18 cellular contexts compared by ENCODE assay signal in genomic region chr17:44780845-44781480, GRCh38. TPM values are rescaled to one million over a fixed set of nuclear protein-coding genes. Genes with fewer than 3 reads are reported as not detected.
DNase-seq lines count a peak whose midpoint lies in the region; ATAC-seq and TF ChIP-seq lines count a peak whose summit lies in the region.
"Had no signal": no experiment of that assay in that cellular context is flagged by ENCODE, and none has a peak within 500 bp of the region (broad histone marks: within the 10 kb centered on the region; RNA-seq: fewer than 3 reads in every experiment).

No MANE protein-coding gene starts in this region.

- 91 to 97% methylated on average over 12 to 14 of the region's 14 CpGs for WGBS in endodermal cell (ENCODE audit: insufficient coverage in 1 of 2, insufficient read length in 1 of 2), 2 experiments
- 86 to 92% methylated on average over 4 to 14 of the region's 14 CpGs for WGBS in testis, 2 donors

- intact Hi-C loops in testis (cut with DNase I; ENCODE audit: low total_unique reads), result no loop called here

- no peaks in the 10 kb centered on the region for H4K20me1 ChIP-seq in GM23338 (replicated peaks; ENCODE audit: insufficient read depth)

- H3K9me2 ChIP-seq in GM23338 (ENCODE audit: insufficient read depth), result no peaks in the 10 kb centered on the region

- no peak for TF ChIP-seq CTCF in GM23338 (conservative IDR thresholded peaks at IDR 0.05; ENCODE audit: low read depth in 2 of 2)
- no peak for TF ChIP-seq CTCF in endodermal cell (conservative IDR thresholded peaks at IDR 0.05)
- TF ChIP-seq CTCF in testis (IDR thresholded peaks at IDR 0.05), result no peak

- H3K27me3 Mint-ChIP-seq in GM23338 (ENCODE audit: insufficient read depth, low read depth, poor library complexity), result peaks cover 31% of the 10 kb centered on the region
- H3K27me3 Mint-ChIP-seq in endodermal cell (ENCODE audit: insufficient read depth), result peaks cover 27% of the 10 kb centered on the region

- H3K4me3 Mint-ChIP-seq in GM23338 (no peak overlapping the region; the same call in 2 of the 3 replicates), endodermal cell (no peak overlapping the region)

- TF ChIP-seq POLR2A in testis (IDR thresholded peaks at IDR 0.05), result no peak

- H3K36me3 ChIP-seq in GM23338 (ENCODE audit: insufficient read depth), result no peaks in the 10 kb centered on the region
- no peaks in the 10 kb centered on the region for H3K36me3 ChIP-seq in endodermal cell (ENCODE audit: control insufficient read depth, insufficient read depth, low read length)
- no peaks in the 10 kb centered on the region for H3K36me3 ChIP-seq in muscle layer of colon (ENCODE audit: insufficient read depth, low read length)
- no peaks in the 10 kb centered on the region for H3K36me3 ChIP-seq in testis (ENCODE audit: low read depth, missing control alignments)
- H3K36me3 ChIP-seq: breast epithelium had no signal

- peak overlapping the region; percentile 63; the same call in 1 of the 2 replicates for H3K4me2 ChIP-seq in GM23338

- H3K27ac ChIP-seq in GM23338 (ENCODE audit: low read depth) (no peak overlapping the region), endodermal cell (ENCODE audit: low read depth, low read length) (no peak overlapping the region), muscle layer of colon (ENCODE audit: low read depth, low read length) (peak overlapping the region; percentile 77), testis (no peak overlapping the region)

- H3K4me3 ChIP-seq in GM23338 (no peak overlapping the region), endodermal cell (ENCODE audit: low read length) (no peak overlapping the region), muscle layer of colon (ENCODE audit: low read depth in 1 of 2, low read length in 2 of 2) (no peak overlapping the region), testis (no peak overlapping the region)
- H3K4me3 ChIP-seq: breast epithelium had no signal

- no peak overlapping the region for H2AFZ ChIP-seq in GM23338

- H3K36me3 Mint-ChIP-seq in GM23338 (ENCODE audit: low read depth) (no peaks in the 10 kb centered on the region), endodermal cell (ENCODE audit: low read depth) (no peaks in the 10 kb centered on the region)

- no peaks in the 10 kb centered on the region for H3K79me2 ChIP-seq in GM23338 (replicated peaks; ENCODE audit: insufficient read depth)

- peaks cover 25% of the 10 kb centered on the region for H3K4me1 ChIP-seq in GM23338 (ENCODE audit: insufficient read depth)
- peaks cover 4% of the 10 kb centered on the region for H3K4me1 ChIP-seq in endodermal cell (ENCODE audit: control insufficient read depth, insufficient read depth, low read length)
- peaks cover 44% of the 10 kb centered on the region for H3K4me1 ChIP-seq in muscle layer of colon (ENCODE audit: insufficient read depth, low read length)
- H3K4me1 ChIP-seq in testis, result peaks cover 16% of the 10 kb centered on the region
- H3K4me1 ChIP-seq: breast epithelium had no signal

- peaks cover 12% of the 10 kb centered on the region for H3K27me3 ChIP-seq in GM23338 (ENCODE audit: insufficient read depth)
- peaks cover 15% of the 10 kb centered on the region for H3K27me3 ChIP-seq in endodermal cell (ENCODE audit: control insufficient read depth, insufficient read depth, low read length, poor library complexity, severe bottlenecking)
- H3K27me3 ChIP-seq in muscle layer of colon (ENCODE audit: control insufficient read depth in 1 of 2, insufficient read depth in 2 of 2, low read length in 2 of 2), result no peaks in the 10 kb centered on the region
- H3K27me3 ChIP-seq in testis, result no peaks in the 10 kb centered on the region
- H3K27me3 ChIP-seq: breast epithelium had no signal

- H3K9me3 Mint-ChIP-seq in GM23338, result no peaks in the 10 kb centered on the region
- no peaks in the 10 kb centered on the region for H3K9me3 Mint-ChIP-seq in endodermal cell

- H3K4me1 Mint-ChIP-seq in GM23338 (peaks cover 29% of the 10 kb centered on the region), endodermal cell (peaks cover 8% of the 10 kb centered on the region)

- H3K27ac Mint-ChIP-seq in GM23338, result no peak overlapping the region
- H3K27ac Mint-ChIP-seq in endodermal cell, result no peak overlapping the region

- 0 out of 2 replicates have a peak, but pooled peaks cover 4% of the 10 kb centered on the region for H3F3A ChIP-seq in GM23338 (replicated peaks; ENCODE audit: low read depth)

- H3K9me3 ChIP-seq in endodermal cell (ENCODE audit: control insufficient read depth, low read length), result no peaks in the 10 kb centered on the region
- H3K9me3 ChIP-seq in muscle layer of colon (ENCODE audit: low read length), result no peaks in the 10 kb centered on the region
- H3K9me3 ChIP-seq in testis, result no peaks in the 10 kb centered on the region
- H3K9me3 ChIP-seq: breast epithelium, Caco-2 had no signal

- no peak overlapping the region for H3K9ac ChIP-seq in endodermal cell (ENCODE audit: extremely low read depth, low read length, poor library complexity, severe bottlenecking)
- H3K9ac ChIP-seq in muscle layer of colon (ENCODE audit: low read length), result no peak overlapping the region

- ATAC-seq in GM23338, result no peak
- no peak for ATAC-seq in GM18511 (IDR thresholded peaks at IDR 0.05; ENCODE audit: unreplicated experiment)

- DNase-seq in GM23338 (ENCODE audit: low spot score) (no peak), endodermal cell (peak; percentile 51), testis (no peak), NCI-H510A treated with DMSO at 0.1 percent for 48 hours (lab: John Stamatoyannopoulos, UW) (no peak)
- DNase-seq: activated CD4-positive, alpha-beta T cell treated with anti-CD3 and anti-CD28 coated beads for 4 hours; activated gamma-delta T cell; HCEC 1CT; Karpas-422; NCI-H187 treated with DMSO at 0.1 percent for 48 hours; NCI-H2227 treated with DMSO at 0.1 percent for 48 hours; NCI-H82; PC-3; SIG-M5; stimulated activated CD4-positive, alpha-beta T cell treated with anti-CD3 and anti-CD28 coated beads, Interleukin-4, amount 100 ng/mL, for 4 hours had no signal

TF ChIP-seq in GM23338, 12 proteins besides CTCF, POLR2A, EP300 and RAD21 (continues in another document):
- TF ChIP-seq, protein P1, sequence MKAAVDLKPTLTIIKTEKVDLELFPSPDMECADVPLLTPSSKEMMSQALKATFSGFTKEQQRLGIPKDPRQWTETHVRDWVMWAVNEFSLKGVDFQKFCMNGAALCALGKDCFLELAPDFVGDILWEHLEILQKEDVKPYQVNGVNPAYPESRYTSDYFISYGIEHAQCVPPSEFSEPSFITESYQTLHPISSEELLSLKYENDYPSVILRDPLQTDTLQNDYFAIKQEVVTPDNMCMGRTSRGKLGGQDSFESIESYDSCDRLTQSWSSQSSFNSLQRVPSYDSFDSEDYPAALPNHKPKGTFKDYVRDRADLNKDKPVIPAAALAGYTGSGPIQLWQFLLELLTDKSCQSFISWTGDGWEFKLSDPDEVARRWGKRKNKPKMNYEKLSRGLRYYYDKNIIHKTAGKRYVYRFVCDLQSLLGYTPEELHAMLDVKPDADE (IDR thresholded peaks at IDR 0.05), result no peak
- TF ChIP-seq NANOG (IDR thresholded peaks at IDR 0.05; ENCODE audit: borderline replicate concordance) (no peak), POLR2AphosphoS5 (IDR thresholded peaks at IDR 0.05; ENCODE audit: low read depth) (no peak), ZNF114 (CRISPR knock-in tag; IDR thresholded peaks at IDR 0.05) (no peak), EZH2phosphoT487 (IDR thresholded peaks at IDR 0.05; ENCODE audit: unreplicated experiment) (no peak), STAT1 (IDR thresholded peaks at IDR 0.05; ENCODE audit: unreplicated experiment) (no peak), ZNF331 (CRISPR knock-in tag; IDR thresholded peaks at IDR 0.05; ENCODE audit: low read depth) (no peak), JUNB (IDR thresholded peaks at IDR 0.05; ENCODE audit: unreplicated experiment) (no peak), CREB1 (CRISPR knock-in tag; IDR thresholded peaks at IDR 0.05; ENCODE audit: low read depth) (no peak), EZH2 (IDR thresholded peaks at IDR 0.05; ENCODE audit: low read depth, unreplicated experiment) (no peak)
- TF ChIP-seq, protein P2, sequence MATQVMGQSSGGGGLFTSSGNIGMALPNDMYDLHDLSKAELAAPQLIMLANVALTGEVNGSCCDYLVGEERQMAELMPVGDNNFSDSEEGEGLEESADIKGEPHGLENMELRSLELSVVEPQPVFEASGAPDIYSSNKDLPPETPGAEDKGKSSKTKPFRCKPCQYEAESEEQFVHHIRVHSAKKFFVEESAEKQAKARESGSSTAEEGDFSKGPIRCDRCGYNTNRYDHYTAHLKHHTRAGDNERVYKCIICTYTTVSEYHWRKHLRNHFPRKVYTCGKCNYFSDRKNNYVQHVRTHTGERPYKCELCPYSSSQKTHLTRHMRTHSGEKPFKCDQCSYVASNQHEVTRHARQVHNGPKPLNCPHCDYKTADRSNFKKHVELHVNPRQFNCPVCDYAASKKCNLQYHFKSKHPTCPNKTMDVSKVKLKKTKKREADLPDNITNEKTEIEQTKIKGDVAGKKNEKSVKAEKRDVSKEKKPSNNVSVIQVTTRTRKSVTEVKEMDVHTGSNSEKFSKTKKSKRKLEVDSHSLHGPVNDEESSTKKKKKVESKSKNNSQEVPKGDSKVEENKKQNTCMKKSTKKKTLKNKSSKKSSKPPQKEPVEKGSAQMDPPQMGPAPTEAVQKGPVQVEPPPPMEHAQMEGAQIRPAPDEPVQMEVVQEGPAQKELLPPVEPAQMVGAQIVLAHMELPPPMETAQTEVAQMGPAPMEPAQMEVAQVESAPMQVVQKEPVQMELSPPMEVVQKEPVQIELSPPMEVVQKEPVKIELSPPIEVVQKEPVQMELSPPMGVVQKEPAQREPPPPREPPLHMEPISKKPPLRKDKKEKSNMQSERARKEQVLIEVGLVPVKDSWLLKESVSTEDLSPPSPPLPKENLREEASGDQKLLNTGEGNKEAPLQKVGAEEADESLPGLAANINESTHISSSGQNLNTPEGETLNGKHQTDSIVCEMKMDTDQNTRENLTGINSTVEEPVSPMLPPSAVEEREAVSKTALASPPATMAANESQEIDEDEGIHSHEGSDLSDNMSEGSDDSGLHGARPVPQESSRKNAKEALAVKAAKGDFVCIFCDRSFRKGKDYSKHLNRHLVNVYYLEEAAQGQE (IDR thresholded peaks at IDR 0.05; ENCODE audit: unreplicated experiment), result no peak

RNA-seq across cellular contexts. Expression of gene ADAM11, which starts 22.2 kb away (rescaled TPM):
- total RNA-seq in GM23338 (2014; rRNA removed; shearing (Covaris generic)), result 4.4 and 4.7 TPM in 2 replicates
- polyA plus RNA-seq in GM23338 (2016; fragmentation: Nextera tagmentation; extraction: Ambion mirVana) (0.54 and 0.55 TPM in 2 replicates), testis (ENCODE audit: insufficient read depth, low read depth, low replicate concordance) (4.9 TPM)
- total RNA-seq in endodermal cell (1 to 10 TPM; 1.9 to 3.5 TPM), testis (1 to 10 TPM; 7.6 TPM)
- 3.9 TPM for polyA plus RNA-seq in endodermal cell (2013, experiment 1 of 2)
- polyA plus RNA-seq in endodermal cell (2013, experiment 2 of 2), result 3.6 TPM

RNA-seq across cellular contexts. Expression of gene GJC1, which starts 49.1 kb away (rescaled TPM):
- 87.8 and 99.2 TPM in 2 replicates for total RNA-seq in GM23338 (2014; rRNA removed; shearing (Covaris generic))
- polyA plus RNA-seq in GM23338 (2016; fragmentation: Nextera tagmentation; extraction: Ambion mirVana) (32.0 and 34.7 TPM in 2 replicates), testis (ENCODE audit: insufficient read depth, low read depth, low replicate concordance) (19.3 TPM)
- total RNA-seq in endodermal cell (100 to 1,000 TPM in 1 of 2 donors, 10 to 100 TPM in 1; 81.9 to 108 TPM), testis (10 to 100 TPM; 16.9 to 21.0 TPM)
- 55.9 TPM for polyA plus RNA-seq in endodermal cell (2013, experiment 1 of 2)
- polyA plus RNA-seq in endodermal cell (2013, experiment 2 of 2), result 55.1 TPM
